Comparison of ENCODE assay signal across 25 cellular contexts in the genomic region with DNA sequence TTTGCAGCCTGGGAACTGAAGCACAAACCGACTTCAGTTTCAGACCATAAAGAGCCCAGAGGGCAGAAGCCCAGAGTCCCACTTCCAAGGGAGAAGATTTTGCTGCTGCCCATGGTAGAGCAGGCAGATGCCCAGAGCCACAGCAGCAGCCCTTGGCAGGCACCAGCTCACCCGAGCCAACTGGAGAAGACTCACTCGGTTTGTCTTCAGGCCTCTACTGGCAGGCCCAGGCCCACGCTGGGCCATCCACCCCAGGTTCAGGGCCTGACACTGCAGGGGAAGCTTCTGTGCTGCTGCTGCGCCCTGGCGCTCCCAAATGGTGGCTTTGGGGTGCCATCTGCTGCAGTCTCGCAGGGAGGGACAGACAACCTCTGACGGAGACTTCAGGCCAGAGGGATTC. TPM values are rescaled to one million over a fixed set of nuclear protein-coding genes. Genes with fewer than 3 reads are reported as not detected.
A peak's percentile ranks its signal among the peaks of the same experiment; 100 is the strongest.
DNase-seq lines count a peak whose midpoint lies in the region; ATAC-seq and TF ChIP-seq lines count a peak whose summit lies in the region.
"Had no signal": no experiment of that assay in that cellular context is flagged by ENCODE, and none has a peak within 500 bp of the region (broad histone marks: within the 10 kb centered on the region; RNA-seq: fewer than 3 reads in every experiment).

No MANE protein-coding gene starts in this region.

- H3K36me3 ChIP-seq in BLaER1 (peaks cover 69% of the 10 kb centered on the region), NT2/D1 (ENCODE audit: insufficient read depth, insufficient read length, low read length) (peaks cover 84% of the 10 kb centered on the region), muscle layer of colon (ENCODE audit: insufficient read depth, low read length) (peaks cover 47% of the 10 kb centered on the region), psoas muscle (ENCODE audit: insufficient read depth in 1 of 2, low read depth in 1 of 2) (peaks cover 0 to 53% of the 10 kb centered on the region in 2 donors), esophagus muscularis mucosa (peaks cover 22 to 81% (median 72%) of the 10 kb centered on the region in 4 donors)

- peaks cover 35% of the 10 kb centered on the region for H4K20me1 ChIP-seq in BLaER1

- DNase-seq in NT2/D1 (ENCODE audit: low read depth, low spot score) (no peak), cerebellum (ENCODE audit: low spot score) (peak; percentile 50), psoas muscle (no peak), esophagus muscularis mucosa (ENCODE audit: extremely low spot score) (no peak)
- DNase-seq: activated CD4-positive, alpha-beta T cell treated with anti-CD3 and anti-CD28 coated beads, Interleukin-2, amount 50 U/mL, for 4 hours; activated CD8-positive, alpha-beta memory T cell treated with anti-CD3 and anti-CD28 coated beads, Interleukin-2, amount 50 U/mL, for 48 hours; activated naive CD4-positive, alpha-beta T cell treated with anti-CD3 and anti-CD28 coated beads, Interleukin-2, amount 50 U/mL, for 16 hours; AML-193; CD4-positive, alpha-beta memory T cell; foreskin melanocyte; kidney; NCI-H1048; NCI-H1694 treated with DMSO at 0.1 percent for 48 hours; NCI-H510A; nephron progenitor cell; pancreas; small intestine; T-helper 1 cell; thyroid gland had no signal

- no peak for TF ChIP-seq CTCF in psoas muscle (IDR thresholded peaks at IDR 0.05)
- TF ChIP-seq CTCF in esophagus muscularis mucosa (IDR thresholded peaks at IDR 0.05): no peak

- H3K9me3 ChIP-seq in BLaER1: no peaks in the 10 kb centered on the region
- no peaks in the 10 kb centered on the region for H3K9me3 ChIP-seq in NT2/D1 (ENCODE audit: insufficient read depth, low read length)
- no peaks in the 10 kb centered on the region for H3K9me3 ChIP-seq in muscle layer of colon (ENCODE audit: low read length)
- no peaks in the 10 kb centered on the region for H3K9me3 ChIP-seq in psoas muscle
- H3K9me3 ChIP-seq in esophagus muscularis mucosa: no peaks in the 10 kb centered on the region
- H3K9me3 ChIP-seq: pancreas, thyroid gland had no signal

- no peak for TF ChIP-seq EP300 in esophagus muscularis mucosa (IDR thresholded peaks at IDR 0.05)

- no peak for TF ChIP-seq POLR2A in esophagus muscularis mucosa (IDR thresholded peaks at IDR 0.05; ENCODE audit: low read depth)

- H3K4me3 ChIP-seq in BLaER1 (no peak overlapping the region), NT2/D1 (ENCODE audit: insufficient read length, low read depth) (no peak overlapping the region), muscle layer of colon (ENCODE audit: low read depth in 1 of 2, low read length in 2 of 2) (no peak overlapping the region), psoas muscle (no peak overlapping the region), esophagus muscularis mucosa (no peak overlapping the region)
- H3K4me3 ChIP-seq: K562, pancreas, thyroid gland had no signal

- H3K9ac ChIP-seq in BLaER1 (0 out of 2 replicates have a peak overlapping the region, but pooled peaks have one; percentile 29), NT2/D1 (ENCODE audit: insufficient read length, low read depth) (peak overlapping the region; percentile 42), muscle layer of colon (ENCODE audit: low read length) (no peak overlapping the region)

- H3K27me3 ChIP-seq in BLaER1 (no peaks in the 10 kb centered on the region), NT2/D1 (ENCODE audit: insufficient read depth, insufficient read length) (no peaks in the 10 kb centered on the region), muscle layer of colon (ENCODE audit: control insufficient read depth in 1 of 2, insufficient read depth in 2 of 2, low read length in 2 of 2) (no peaks in the 10 kb centered on the region), psoas muscle (ENCODE audit: insufficient read depth in 3 of 3, low read length in 2 of 3) (no peaks in the 10 kb centered on the region), esophagus muscularis mucosa (no peaks in the 10 kb centered on the region)
- H3K27me3 ChIP-seq: pancreas, thyroid gland had no signal

- WGBS in psoas muscle, 3 donors: 59 to 77% (median 68%) methylated on average over 8 of the region's 8 CpGs
- 95% methylated on average over 4 of the region's 8 CpGs for WGBS in esophagus muscularis mucosa

- ATAC-seq in psoas muscle (no peak), HG03045 (IDR thresholded peaks at IDR 0.05; ENCODE audit: unreplicated experiment) (no peak), GM19035 (IDR thresholded peaks at IDR 0.05; ENCODE audit: unreplicated experiment) (no peak)
- ATAC-seq: activated T-helper 17 cell treated with anti-CD3 and anti-CD28 coated beads, Interleukin-2, amount 50 U/mL, for 72 hours; K562; pancreas had no signal

- intact Hi-C loops in psoas muscle (cut with DNase I): loop anchor here in 1 of 2 donors (1.0 kb wide), 1 partner anchor 306 kb away; no protein-coding TSS in a partner anchor
- intact Hi-C loops in esophagus muscularis mucosa (cut with DNase I): loop anchor here (2.0 to 5.0 kb wide), 2 partner anchors 37 to 305 kb away; no protein-coding TSS in a partner anchor

- no peak overlapping the region for H3K4me2 ChIP-seq in BLaER1

- H3K27ac ChIP-seq in BLaER1 (no peak overlapping the region), muscle layer of colon (ENCODE audit: low read depth, low read length) (peak overlapping the region; percentile 17), psoas muscle (no peak overlapping the region), esophagus muscularis mucosa (replicated peaks in 1 of 4) (peak overlapping the region in 2 of 4 donors; percentile 23 to 32)
- H3K27ac ChIP-seq: pancreas, thyroid gland had no signal

- H3K4me1 ChIP-seq in BLaER1: peaks cover 27% of the 10 kb centered on the region
- H3K4me1 ChIP-seq in NT2/D1 (ENCODE audit: insufficient read depth, insufficient read length): peaks cover 4% of the 10 kb centered on the region
- H3K4me1 ChIP-seq in muscle layer of colon (ENCODE audit: insufficient read depth, low read length): peaks cover 31% of the 10 kb centered on the region
- H3K4me1 ChIP-seq in psoas muscle: no peaks in the 10 kb centered on the region
- H3K4me1 ChIP-seq in esophagus muscularis mucosa: peaks cover 9 to 80% (median 73%) of the 10 kb centered on the region in 4 donors
- H3K4me1 ChIP-seq: pancreas had no signal

RNA-seq across cellular contexts. Expression of gene SLC66A1, which starts 33.3 kb away (rescaled TPM):
- total RNA-seq in cerebellum (16.2 TPM), psoas muscle (10 to 100 TPM in 2 of 4 donors, 1 to 10 TPM in 2; 8.0 to 18.0 (median 10.1) TPM), esophagus muscularis mucosa (10 to 100 TPM in 3 of 4 donors, 1 to 10 TPM in 1; 10.0 to 16.5 (median 11.3) TPM)
- polyA plus RNA-seq in psoas muscle: 10 to 100 TPM; 18.6 to 25.8 (median 24.4) TPM

RNA-seq across cellular contexts. Expression of gene AKR7A2, which starts 33.4 kb away (rescaled TPM):
- total RNA-seq in cerebellum (30.4 TPM), psoas muscle (10 to 100 TPM; 30.3 to 52.2 (median 36.3) TPM), esophagus muscularis mucosa (10 to 100 TPM; 45.2 to 68.2 (median 59.6) TPM)
- 10 to 100 TPM; 24.6 to 29.0 (median 28.1) TPM for polyA plus RNA-seq in psoas muscle

RNA-seq across cellular contexts. Expression of gene AKR7A3, which starts 56.8 kb away (rescaled TPM):
- total RNA-seq in cerebellum (2.1 TPM), psoas muscle (under 1 TPM in 3 of 4 donors, not detected in 1; 0.20 to 0.36 (median 0.34) TPM), esophagus muscularis mucosa (1 to 10 TPM in 1 of 4 donors, under 1 TPM in 3; 0.13 to 1.6 (median 0.66) TPM)
- polyA plus RNA-seq in psoas muscle: under 1 TPM; 0.15 to 0.42 (median 0.34) TPM
- polyA plus RNA-seq: CD4-positive, alpha-beta memory T cell had no signal
